Comparison of ENCODE assay signal across 8 cellular contexts in genomic region chr20:57709823-57710799, GRCh38. TPM values are rescaled to one million over a fixed set of nuclear protein-coding genes. Genes with fewer than 3 reads are reported as not detected.
DNase-seq lines count a peak whose midpoint lies in the region; ATAC-seq and TF ChIP-seq lines count a peak whose summit lies in the region.

A gene with protein sequence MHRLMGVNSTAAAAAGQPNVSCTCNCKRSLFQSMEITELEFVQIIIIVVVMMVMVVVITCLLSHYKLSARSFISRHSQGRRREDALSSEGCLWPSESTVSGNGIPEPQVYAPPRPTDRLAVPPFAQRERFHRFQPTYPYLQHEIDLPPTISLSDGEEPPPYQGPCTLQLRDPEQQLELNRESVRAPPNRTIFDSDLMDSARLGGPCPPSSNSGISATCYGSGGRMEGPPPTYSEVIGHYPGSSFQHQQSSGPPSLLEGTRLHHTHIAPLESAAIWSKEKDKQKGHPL (minus strand): TSS chr20:57710015. CDS start chr20:57709582, 433 bp downstream.

- intact Hi-C loops in left ventricle myocardium superior (cut with micrococcal nuclease) (no loop called here), posterior vena cava (cut with DNase I) (no loop called here)

- H3K4me3 Mint-ChIP-seq in type B pancreatic cell: peak within 1 kb of the TSS; percentile 96

- peaks cover 32% of the 10 kb centered on the region for H3K4me1 Mint-ChIP-seq in type B pancreatic cell (ENCODE audit: unreplicated experiment)

- H3K27ac ChIP-seq in angular gyrus (ENCODE audit: low read depth, low read length): peak within 1 kb of the TSS; percentile 44

- ATAC-seq in left ventricle myocardium superior: peak; percentile 92

- peaks cover 49% of the 10 kb centered on the region for H3K27me3 Mint-ChIP-seq in type B pancreatic cell

- H3K27ac Mint-ChIP-seq in type B pancreatic cell: peak within 1 kb of the TSS; percentile 89

- H3K4me1 ChIP-seq in ES-I3 (ENCODE audit: insufficient read depth, low read length): peaks cover 10% of the 10 kb centered on the region

- no peaks in the 10 kb centered on the region for H3K36me3 ChIP-seq in ES-I3 (ENCODE audit: insufficient read depth, low read length)

- peak; percentile 48 for TF ChIP-seq CTCF in type B pancreatic cell (conservative IDR thresholded peaks at IDR 0.05)

- DNase-seq in HEK293T (ENCODE audit: extremely low spot score) (peak; percentile 92), NCI-H1048 (lab: John Stamatoyannopoulos, UW) (peak; percentile 81), T-helper 1 cell (peak; percentile 80 to 96 (median 89)), left ventricle myocardium superior (peak; percentile 96), posterior vena cava (ENCODE audit: low spot score) (peak; percentile 97), type B pancreatic cell (ENCODE audit: extremely low spot score, unreplicated experiment) (peak; percentile 96)

- H3K36me3 Mint-ChIP-seq in type B pancreatic cell: no peaks in the 10 kb centered on the region

- POLR2A ChIA-PET in HEK293T (lab: Yijun Ruan, JAX): interaction anchor here (0.6 to 2.2 kb wide), 7 partner anchors 9 to 358 kb away, joined by 3 to 8 read pairs (median 4); no protein-coding TSS in a partner anchor

- CTCF ChIA-PET in HEK293T (lab: Yijun Ruan, JAX): interaction anchor here (0.8 kb wide), 1 partner anchor 9 kb away, joined by 3 read pairs; no protein-coding TSS in a partner anchor

- H3K9me3 ChIP-seq in ES-I3 (ENCODE audit: control insufficient read depth, insufficient read depth, low read length): no peaks in the 10 kb centered on the region

- no peaks in the 10 kb centered on the region for H3K9me3 Mint-ChIP-seq in type B pancreatic cell

- H3K9ac ChIP-seq in ES-I3 (ENCODE audit: low read depth, low read length): peak within 1 kb of the TSS; percentile 92

TF ChIP-seq in HEK293T, 16 proteins besides CTCF, POLR2A, EP300 and RAD21:
- TF ChIP-seq FOXK2 (IDR thresholded peaks at IDR 0.05) (no peak), ARNT (IDR thresholded peaks at IDR 0.05) (no peak), FOXM1 (IDR thresholded peaks at IDR 0.05; ENCODE audit: borderline replicate concordance) (peak; percentile 84)

RNA-seq across cellular contexts. Expression of the gene that starts here (rescaled TPM):
- 24.7 TPM for total RNA-seq in left ventricle myocardium superior
- total RNA-seq in posterior vena cava: 10 to 100 TPM; 45.6 to 55.6 TPM
- 4.3 and 8.8 TPM in 2 replicates for total RNA-seq in type B pancreatic cell (ENCODE audit: low replicate concordance)

Comparison
In these comparisons a context has a peak if more than half of its experiments do, and no peak if none do; other contexts are left out.
1. Peak in every context shown above with its lines: DNase-seq, ATAC-seq and H3K27ac ChIP-seq.